ENCODE assay signal across 8 cellular contexts in the genomic region with DNA sequence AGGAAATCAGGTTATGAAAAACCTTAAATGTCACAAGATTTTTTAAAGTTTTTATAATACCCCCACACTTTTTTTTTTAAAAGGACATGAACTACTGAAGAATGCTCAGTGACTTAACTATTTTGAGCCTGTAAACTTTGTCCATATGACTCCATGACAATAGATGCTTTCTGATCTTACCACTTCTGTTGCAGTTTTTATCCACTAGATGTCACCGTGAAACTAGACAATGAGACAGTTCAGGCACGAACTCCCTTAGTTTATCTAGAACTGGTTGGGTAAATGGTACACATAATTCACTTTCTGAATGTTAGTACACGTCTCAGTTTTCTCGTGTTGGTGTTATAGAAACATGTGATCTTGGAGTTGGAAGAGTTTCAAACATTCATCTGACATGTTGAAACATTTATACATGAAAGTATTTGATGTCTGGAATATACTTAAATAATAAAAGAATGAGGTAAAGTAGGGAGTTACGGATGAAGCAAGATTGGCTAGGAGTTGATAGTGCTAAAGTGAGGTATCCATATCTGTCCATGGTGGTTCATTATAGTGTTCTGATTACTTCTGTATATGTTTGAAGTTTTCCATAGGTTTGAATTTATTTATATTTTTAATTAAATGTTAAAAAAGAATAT. TPM values are rescaled to one million over a fixed set of nuclear protein-coding genes. Genes with fewer than 3 reads are reported as not detected.
DNase-seq lines count a peak whose midpoint lies in the region; ATAC-seq, FAIRE-seq and TF ChIP-seq lines count a peak whose summit lies in the region.

No MANE protein-coding gene starts in this region.

- H3F3A ChIP-seq in Loucy (ENCODE audit: low read depth) = no peaks in the 10 kb centered on the region

- no peak overlapping the region for H3K4me3 ChIP-seq in H7 (ENCODE audit: insufficient read depth, low read depth, low read length)
- H3K4me3 ChIP-seq in Loucy (ENCODE audit: low read length, poor library complexity, severe bottlenecking) = no peak overlapping the region
- no peak overlapping the region for H3K4me3 ChIP-seq in endothelial cell of umbilical vein (replicated peaks in 1 of 3; ENCODE audit: insufficient read depth in 1 of 3, low read depth in 1 of 3, low read length in 3 of 3)
- no peak overlapping the region for H3K4me3 ChIP-seq in mucosa of descending colon

- no peaks in the 10 kb centered on the region for H3K27me3 ChIP-seq in H7 (ENCODE audit: control insufficient read depth, insufficient read depth, low read length)
- no peaks in the 10 kb centered on the region for H3K27me3 ChIP-seq in Loucy (ENCODE audit: insufficient read depth, low read length, poor library complexity, severe bottlenecking)
- H3K27me3 ChIP-seq in endothelial cell of umbilical vein (ENCODE audit: control insufficient read depth in 2 of 2, insufficient read depth in 2 of 2, low read length in 2 of 2) = no peaks in the 10 kb centered on the region

- H4K20me1 ChIP-seq in Loucy (ENCODE audit: insufficient read depth, low read length, poor library complexity, severe bottlenecking) (no peaks in the 10 kb centered on the region), endothelial cell of umbilical vein (replicated peaks; ENCODE audit: control insufficient read depth, extremely low read depth, insufficient read depth, low read length) (no peaks in the 10 kb centered on the region)

- no peaks in the 10 kb centered on the region for H3K9me3 ChIP-seq in Loucy (ENCODE audit: insufficient read depth, low read depth, low read length)
- H3K9me3 ChIP-seq in endothelial cell of umbilical vein (replicated peaks; ENCODE audit: control insufficient read depth, insufficient read depth, low read length) = no peaks in the 10 kb centered on the region
- no peaks in the 10 kb centered on the region for H3K9me3 ChIP-seq in mucosa of descending colon

- TF ChIP-seq POLR2A in endothelial cell of umbilical vein (IDR thresholded peaks at IDR 0.05; ENCODE audit: low read depth, low read length) = no peak

- ATAC-seq in mucosa of descending colon = peak; percentile 76

- H3K9me2 ChIP-seq in Loucy (replicated peaks; ENCODE audit: low read depth, low read length) = no peaks in the 10 kb centered on the region

- POLR2A ChIA-PET in endothelial cell of umbilical vein (lab: Charles Lee) = no interaction called here

- dilution Hi-C loops in endothelial cell of umbilical vein (cut with MboI; ENCODE audit: extremely low pct_ligation_motif_present, low sequenced_read_pairs) = no loop called here

- H3K4me2 ChIP-seq in Loucy (ENCODE audit: low read depth, low read length, poor library complexity, severe bottlenecking) = no peak overlapping the region
- no peak overlapping the region for H3K4me2 ChIP-seq in endothelial cell of umbilical vein (ENCODE audit: insufficient read depth, low read length)

- FAIRE-seq in endothelial cell of umbilical vein (lab: Jason Lieb, UNC) = peak; percentile 90

- H3K4me1 ChIP-seq in Loucy (ENCODE audit: insufficient read depth, low read length, poor library complexity, severe bottlenecking) (peaks cover 19% of the 10 kb centered on the region), endothelial cell of umbilical vein (ENCODE audit: control insufficient read depth, extremely low read depth, insufficient read depth, low read length) (no peaks in the 10 kb centered on the region), mucosa of descending colon (ENCODE audit: low read depth) (no peaks in the 10 kb centered on the region)

- CTCF ChIA-PET in endothelial cell of umbilical vein (lab: Charles Lee) = interaction anchor here (1.0 to 5.7 kb wide), 5 partner anchors 64 to 473 kb away, joined by 4 to 40 read pairs (median 9); partner anchors contain the start of gene ROBO4

- no peak overlapping the region for H3K27ac ChIP-seq in endothelial cell of umbilical vein (ENCODE audit: insufficient read depth, low read depth, low read length)

- 0 out of 2 replicates have a peak, but pooled peaks cover 10% of the 10 kb centered on the region for H3K79me2 ChIP-seq in Loucy (ENCODE audit: insufficient read depth, low read length)
- no peaks in the 10 kb centered on the region for H3K79me2 ChIP-seq in endothelial cell of umbilical vein (ENCODE audit: control insufficient read depth, insufficient read depth, low read length)

- DNase-seq in stimulated activated CD4-positive, alpha-beta T cell treated with anti-CD3 and anti-CD28 coated beads, Interleukin-4, amount 100 ng/mL, for 24 hours = peak; percentile 17
- no peak for DNase-seq in stimulated activated CD4-positive, alpha-beta T cell treated with anti-CD3 and anti-CD28 coated beads, Interleukin-1b, Interleukin-23, amount 100 ng/mL, for 48 hours
- DNase-seq in H7 (peak; percentile 39), SHP77 (lab: John Stamatoyannopoulos, UW) (peak; percentile 6 to 37), endothelial cell of umbilical vein (ENCODE audit: low read depth, low spot score) (peak; percentile 86), mucosa of descending colon (peak in 1 of 3 donors; percentile 51), occipital lobe (lab: John Stamatoyannopoulos, UW) (no peak)

- no peaks in the 10 kb centered on the region for H3K9me1 ChIP-seq in endothelial cell of umbilical vein (replicated peaks; ENCODE audit: control insufficient read depth, extremely low read depth, insufficient read depth, low read length)

- no TSS peak for BruUV-seq in endothelial cell of umbilical vein (replicated peaks; lab: Mats Ljungman, UMichigan)

- TF ChIP-seq CTCF in Loucy (conservative IDR thresholded peaks at IDR 0.05; ENCODE audit: low read length) (peak; percentile 86), endothelial cell of umbilical vein (IDR thresholded peaks at IDR 0.05; ENCODE audit: extremely low read depth in 1 of 2, insufficient read depth in 1 of 2, low read depth in 1 of 2, low read length in 2 of 2) (peak; percentile 50 to 60), mucosa of descending colon (IDR thresholded peaks at IDR 0.05) (peak; percentile 28)

- intact Hi-C loops in endothelial cell of umbilical vein (cut with micrococcal nuclease) (loop anchor here (1.0 to 10.0 kb wide), 9 partner anchors 129 to 909 kb away; partner anchors contain the start of genes STT3A and TMEM218), mucosa of descending colon (cut with DNase I, micrococcal nuclease) (loop anchor here (5.0 to 10.0 kb wide), 2 partner anchors 180 to 183 kb away; no protein-coding TSS in a partner anchor)

- H3K36me3 ChIP-seq in H7 (replicated peaks; ENCODE audit: control insufficient read depth, insufficient read depth, low read length) (no peaks in the 10 kb centered on the region), Loucy (ENCODE audit: insufficient read depth, low read length) (no peaks in the 10 kb centered on the region), endothelial cell of umbilical vein (ENCODE audit: control insufficient read depth in 2 of 2, extremely low read depth in 1 of 2, insufficient read depth in 2 of 2, low read length in 2 of 2) (no peaks in the 10 kb centered on the region), mucosa of descending colon (ENCODE audit: low read depth) (no peaks in the 10 kb centered on the region)

- H3K9ac ChIP-seq in Loucy (ENCODE audit: low read depth, low read length, poor library complexity, severe bottlenecking) = no peak overlapping the region
- H3K9ac ChIP-seq in endothelial cell of umbilical vein (replicated peaks; ENCODE audit: extremely low read depth, insufficient read depth, low read length) = no peak overlapping the region

- H2AFZ ChIP-seq in Loucy (ENCODE audit: low read length) (no peak overlapping the region), endothelial cell of umbilical vein (ENCODE audit: low read depth, low read length) (no peak overlapping the region)

TF ChIP-seq in endothelial cell of umbilical vein, 7 proteins besides CTCF, POLR2A, EP300 and RAD21 (continues in another document):
- TF ChIP-seq JUN (IDR thresholded peaks at IDR 0.05; ENCODE audit: borderline replicate concordance, insufficient read depth, insufficient read length, low read depth) (no peak), MYC (IDR thresholded peaks at IDR 0.05; ENCODE audit: low read depth, low read length) (no peak)

RNA-seq across cellular contexts. Expression of gene CCDC15, which starts 8.1 kb away (rescaled TPM):
- total RNA-seq in H7 (2014; rRNA removed; shearing (Covaris generic)) = 1.2 and 3.0 TPM in 2 replicates
- 3.8 and 4.6 TPM in 2 replicates for total RNA-seq in endothelial cell of umbilical vein
- 0.75 and 0.92 TPM in 2 replicates for polyA plus RNA-seq in endothelial cell of umbilical vein
- 1.3 and 1.5 TPM in 2 replicates for polyA plus RNA-seq in endothelial cell of umbilical vein (2011; cell fraction: cytosol; rRNA removed)
- polyA plus RNA-seq in endothelial cell of umbilical vein (2011; cell fraction: nucleus; rRNA removed) = 2.7 and 4.1 TPM in 2 replicates
- 0.97 and 2.2 TPM in 2 replicates for polyA plus RNA-seq in endothelial cell of umbilical vein (2012)
- 1.7 and 2.4 TPM in 2 replicates for polyA minus RNA-seq in endothelial cell of umbilical vein
- polyA minus RNA-seq in endothelial cell of umbilical vein (2011; cell fraction: cytosol; rRNA and poly(A)+ RNA removed) = not detected
- 6.2 and 10.0 TPM in 2 replicates for polyA minus RNA-seq in endothelial cell of umbilical vein (2011; cell fraction: nucleus; rRNA and poly(A)+ RNA removed)
- total RNA-seq in mucosa of descending colon = 1 to 10 TPM in 2 of 3 donors, under 1 TPM in 1; 0.73 to 1.8 (median 1.6) TPM
- 2.5 TPM for total RNA-seq in occipital lobe

RNA-seq across cellular contexts. Expression of gene HEPACAM, which starts 26.2 kb away (rescaled TPM):
- total RNA-seq in H7 (2014; rRNA removed; shearing (Covaris generic)) = not detected in 2 replicates
- total RNA-seq in endothelial cell of umbilical vein = not detected in 2 replicates
- polyA plus RNA-seq in endothelial cell of umbilical vein = 0.03 TPM in 1 of 2 replicates, not detected in the other
- polyA plus RNA-seq in endothelial cell of umbilical vein (2011; cell fraction: cytosol; rRNA removed) = 0.01 TPM in 2 replicates
- polyA plus RNA-seq in endothelial cell of umbilical vein (2011; cell fraction: nucleus; rRNA removed) = 0.08 and 0.09 TPM in 2 replicates
- polyA plus RNA-seq in endothelial cell of umbilical vein (2012) = not detected in 2 replicates
- polyA minus RNA-seq in endothelial cell of umbilical vein = 0.12 TPM in 1 of 2 replicates, not detected in the other
- not detected for polyA minus RNA-seq in endothelial cell of umbilical vein (2011; cell fraction: cytosol; rRNA and poly(A)+ RNA removed)
- polyA minus RNA-seq in endothelial cell of umbilical vein (2011; cell fraction: nucleus; rRNA and poly(A)+ RNA removed) = not detected in 2 replicates
- under 1 TPM in 1 of 3 donors, not detected in 2; 0.57 TPM for total RNA-seq in mucosa of descending colon
- 12.6 TPM for total RNA-seq in occipital lobe

RNA-seq across cellular contexts. Expression of gene HEPN1, which starts 43.0 kb away (rescaled TPM):
- total RNA-seq in H7 (2014; rRNA removed; shearing (Covaris generic)) = not detected in 2 replicates
- total RNA-seq in endothelial cell of umbilical vein (not detected in 2 replicates), mucosa of descending colon (not detected), occipital lobe (not detected)
- polyA plus RNA-seq in endothelial cell of umbilical vein = not detected in 2 replicates
- not detected in 2 replicates for polyA plus RNA-seq in endothelial cell of umbilical vein (2011; cell fraction: cytosol; rRNA removed)
- not detected in 2 replicates for polyA plus RNA-seq in endothelial cell of umbilical vein (2011; cell fraction: nucleus; rRNA removed)
- not detected in 2 replicates for polyA plus RNA-seq in endothelial cell of umbilical vein (2012)
- polyA minus RNA-seq in endothelial cell of umbilical vein = not detected in 2 replicates
- polyA minus RNA-seq in endothelial cell of umbilical vein (2011; cell fraction: cytosol; rRNA and poly(A)+ RNA removed) = not detected
- not detected in 2 replicates for polyA minus RNA-seq in endothelial cell of umbilical vein (2011; cell fraction: nucleus; rRNA and poly(A)+ RNA removed)

Comparison
In these comparisons a context has a peak if more than half of its experiments do, and no peak if none do; other contexts are left out.
1. DNase-seq: peak in stimulated activated CD4-positive, alpha-beta T cell treated with anti-CD3 and anti-CD28 coated beads, Interleukin-4, amount 100 ng/mL, for 24 hours (single experiment), H7 (single experiment), SHP77 (2 of 2) and endothelial cell of umbilical vein (single experiment); none in stimulated activated CD4-positive, alpha-beta T cell treated with anti-CD3 and anti-CD28 coated beads, Interleukin-1b, Interleukin-23, amount 100 ng/mL, for 48 hours (single experiment) and occipital lobe (single experiment).
2. CTCF ChIP-seq: peak in every context shown above with its lines; median percentile 86 in Loucy; 55 in endothelial cell of umbilical vein; 28 in mucosa of descending colon.